ENCODE assay signal across 1 cellular context in genomic region chr7:157932498-157933218, GRCh38.
TF ChIP-seq lines count a peak whose summit lies in the region.

No MANE protein-coding gene starts in this region.

TF ChIP-seq in A549, 52 proteins besides CTCF, POLR2A, EP300 and RAD21 (continued from another document):
- TF ChIP-seq FOSB (CRISPR knock-in tag; IDR thresholded peaks at IDR 0.05) (no peak), HOXB13 (CRISPR knock-in tag; IDR thresholded peaks at IDR 0.05; ENCODE audit: low read depth) (no peak), ZC3H11A (IDR thresholded peaks at IDR 0.05) (no peak)
